1 cellular context compared by ENCODE assay signal in the genomic region with DNA sequence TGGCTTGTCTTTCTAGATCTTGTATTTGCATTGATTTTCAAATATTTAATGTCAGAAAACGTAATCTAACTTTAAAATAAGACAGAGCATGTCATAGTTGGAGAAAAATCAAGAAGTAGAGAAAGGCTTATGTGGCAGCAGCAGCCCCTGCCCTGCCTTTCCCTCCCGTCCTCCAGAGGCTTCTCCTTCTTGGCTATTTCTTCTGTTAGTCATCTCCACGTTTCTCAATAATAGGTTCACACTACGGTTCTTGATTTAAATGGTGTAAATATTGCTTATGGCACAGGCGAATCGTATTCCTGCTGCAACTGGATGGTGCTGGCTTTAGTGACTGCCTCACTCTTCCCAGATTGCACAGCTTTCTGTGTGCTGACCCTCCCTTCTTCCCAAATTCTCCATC.
TF ChIP-seq lines count a peak whose summit lies in the region.

No MANE protein-coding gene starts in this region.

TF ChIP-seq in K562, 482 proteins besides CTCF, POLR2A, EP300 and RAD21 (continued from another document):
- TF ChIP-seq ZBTB11 (CRISPR knock-in tag; IDR thresholded peaks at IDR 0.05) (no peak), NFXL1 (CRISPR knock-in tag; IDR thresholded peaks at IDR 0.05) (no peak), POLR3G (IDR thresholded peaks at IDR 0.05; ENCODE audit: extremely low read depth, insufficient read length, insufficient replicate concordance) (no peak), MYC (IDR thresholded peaks at IDR 0.05; ENCODE audit: low read depth, low read length) (no peak), MYC (CRISPR knock-in tag; IDR thresholded peaks at IDR 0.05; ENCODE audit: borderline replicate concordance, low read depth) (no peak), ZNF146 (CRISPR knock-in tag; IDR thresholded peaks at IDR 0.05; ENCODE audit: unreplicated experiment) (no peak)
